Comparison of ENCODE assay signal across 1 cellular context in the genomic region with DNA sequence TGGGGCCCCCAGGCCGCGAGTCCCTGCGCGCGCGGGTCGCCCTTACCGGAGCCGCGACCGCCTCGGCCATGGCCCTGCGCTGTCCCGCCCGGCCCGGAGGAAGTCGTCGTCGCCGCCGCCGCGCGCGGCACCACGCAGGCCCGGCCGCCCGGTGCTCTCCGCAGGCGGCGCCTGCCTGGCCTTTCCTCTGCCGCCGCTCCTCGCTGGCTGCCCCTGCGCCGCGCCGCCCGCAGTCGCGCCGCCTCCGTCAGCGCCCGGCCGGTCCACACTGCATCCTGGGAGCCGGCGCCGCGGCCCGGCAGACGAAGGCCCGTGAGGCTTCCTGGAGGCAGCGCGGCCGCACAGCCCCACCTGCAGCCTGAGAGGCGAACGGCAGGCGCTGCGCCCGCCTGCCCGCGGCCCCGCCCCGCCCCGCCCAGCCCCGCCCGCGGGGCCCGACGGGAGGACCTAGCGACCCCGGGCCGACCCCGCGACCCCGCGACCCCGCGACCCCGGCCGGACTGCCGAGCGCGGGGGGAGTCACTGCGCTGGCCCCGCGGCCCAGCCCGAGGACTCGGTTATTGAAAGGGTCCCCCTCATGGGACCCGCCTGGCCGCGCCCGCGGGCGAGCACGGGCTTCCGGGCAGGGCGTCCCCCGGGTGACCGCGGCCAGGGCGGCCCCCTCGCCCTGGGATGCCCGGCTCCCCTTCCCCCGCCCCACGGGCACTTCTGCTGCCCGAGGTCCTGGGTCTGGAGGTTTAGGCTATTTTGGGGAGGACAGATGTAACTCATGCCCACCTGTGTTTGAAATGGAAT.
TF ChIP-seq lines count a peak whose summit lies in the region.

A gene (minus strand): TSS at position 343 of the 795 bp plus-strand sequence. CDS start 273 bp downstream, at position 70.

TF ChIP-seq in H1, 55 proteins besides CTCF, POLR2A, EP300 and RAD21 (continued from another document):
- TF ChIP-seq TBP (IDR thresholded peaks at IDR 0.05; ENCODE audit: low read depth, low read length) = peak; percentile 59; the same call in 1 of the 2 replicates
- TF ChIP-seq PHF8 (conservative IDR thresholded peaks at IDR 0.05; ENCODE audit: low read depth, low read length) = peak; percentile 30; the same call in 1 of the 2 replicates
- TF ChIP-seq CREB1 (IDR thresholded peaks at IDR 0.05) = peak; percentile 81
- TF ChIP-seq KDM4A (IDR thresholded peaks at IDR 0.05; ENCODE audit: low read depth, low read length, severe bottlenecking) = peak; percentile 69
- peak; percentile 71 for TF ChIP-seq TAF1 (IDR thresholded peaks at IDR 0.05; ENCODE audit: low read depth, low read length)
- TF ChIP-seq SIN3A (conservative IDR thresholded peaks at IDR 0.05 in 1 of 2, IDR thresholded peaks at IDR 0.05 in 1 of 2; ENCODE audit: low read depth in 1 of 2, low read length in 2 of 2) = 0 out of 4 replicates have a peak, but pooled peaks of 1 of the 2 experiments have one; percentile 52
- TF ChIP-seq RBBP5 (IDR thresholded peaks at IDR 0.05; ENCODE audit: borderline replicate concordance, low read depth, low read length) = peak; percentile 81; the same call in 1 of the 2 replicates
- peak; percentile 78; the same call in 1 of the 2 replicates for TF ChIP-seq RXRA (IDR thresholded peaks at IDR 0.05; ENCODE audit: insufficient read depth, low read depth, low read length)
- TF ChIP-seq, protein P1, sequence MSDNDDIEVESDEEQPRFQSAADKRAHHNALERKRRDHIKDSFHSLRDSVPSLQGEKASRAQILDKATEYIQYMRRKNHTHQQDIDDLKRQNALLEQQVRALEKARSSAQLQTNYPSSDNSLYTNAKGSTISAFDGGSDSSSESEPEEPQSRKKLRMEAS (IDR thresholded peaks at IDR 0.05) = peak; percentile 43; the same call in 1 of the 2 replicates
- peak; percentile 35 for TF ChIP-seq ASH2L (IDR thresholded peaks at IDR 0.05; ENCODE audit: low read length)
- TF ChIP-seq, protein P2, sequence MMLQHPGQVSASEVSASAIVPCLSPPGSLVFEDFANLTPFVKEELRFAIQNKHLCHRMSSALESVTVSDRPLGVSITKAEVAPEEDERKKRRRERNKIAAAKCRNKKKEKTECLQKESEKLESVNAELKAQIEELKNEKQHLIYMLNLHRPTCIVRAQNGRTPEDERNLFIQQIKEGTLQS (IDR thresholded peaks at IDR 0.05; ENCODE audit: insufficient read depth, low read depth, low read length) = no peak
- TF ChIP-seq, protein P3, sequence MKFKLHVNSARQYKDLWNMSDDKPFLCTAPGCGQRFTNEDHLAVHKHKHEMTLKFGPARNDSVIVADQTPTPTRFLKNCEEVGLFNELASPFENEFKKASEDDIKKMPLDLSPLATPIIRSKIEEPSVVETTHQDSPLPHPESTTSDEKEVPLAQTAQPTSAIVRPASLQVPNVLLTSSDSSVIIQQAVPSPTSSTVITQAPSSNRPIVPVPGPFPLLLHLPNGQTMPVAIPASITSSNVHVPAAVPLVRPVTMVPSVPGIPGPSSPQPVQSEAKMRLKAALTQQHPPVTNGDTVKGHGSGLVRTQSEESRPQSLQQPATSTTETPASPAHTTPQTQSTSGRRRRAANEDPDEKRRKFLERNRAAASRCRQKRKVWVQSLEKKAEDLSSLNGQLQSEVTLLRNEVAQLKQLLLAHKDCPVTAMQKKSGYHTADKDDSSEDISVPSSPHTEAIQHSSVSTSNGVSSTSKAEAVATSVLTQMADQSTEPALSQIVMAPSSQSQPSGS (IDR thresholded peaks at IDR 0.05; ENCODE audit: low read length) = no peak
- TF ChIP-seq POLR2AphosphoS5 (IDR thresholded peaks at IDR 0.05; ENCODE audit: low read depth, low read length) = peak; percentile 61; the same call in 1 of the 2 replicates
- peak; percentile 25 for TF ChIP-seq TAF7 (optimal IDR thresholded peaks at IDR 0.05; ENCODE audit: borderline replicate concordance, low read depth, low read length)
